In genomic region chr20:17510548-17510947, GRCh38 we compare ENCODE assay signal across 25 cellular contexts. TPM values are rescaled to one million over a fixed set of nuclear protein-coding genes. Genes with fewer than 3 reads are reported as not detected.
DNase-seq lines count a peak whose midpoint lies in the region; ATAC-seq and TF ChIP-seq lines count a peak whose summit lies in the region.
"Had no signal": no experiment of that assay in that cellular context is flagged by ENCODE, and none has a peak within 500 bp of the region (broad histone marks: within the 10 kb centered on the region; RNA-seq: fewer than 3 reads in every experiment).

No MANE protein-coding gene starts in this region.

- no peak for TF ChIP-seq POLR2A in sigmoid colon (IDR thresholded peaks at IDR 0.05)

- H3K4me1 Mint-ChIP-seq in T-helper 17 cell (peaks cover 27% of the 10 kb centered on the region), immature natural killer cell (peaks cover 55 to 69% of the 10 kb centered on the region in 2 donors)

- peaks cover 0 to 1% (median under 1%) of the 10 kb centered on the region in 4 donors for H3K4me1 ChIP-seq in sigmoid colon
- H3K4me1 ChIP-seq: A549, BE2C had no signal

- no peak overlapping the region for H3K4me3 ChIP-seq in sigmoid colon
- H3K4me3 ChIP-seq: A549, GM12878 had no signal

- H3K36me3 ChIP-seq in sigmoid colon: no peaks in the 10 kb centered on the region
- H3K36me3 ChIP-seq: BE2C had no signal

- ATAC-seq in T-helper 17 cell: no peak
- ATAC-seq in HG03565 (IDR thresholded peaks at IDR 0.05; ENCODE audit: unreplicated experiment): no peak
- ATAC-seq: A549, GM12878 had no signal

- H3K9me3 Mint-ChIP-seq in immature natural killer cell: no peaks in the 10 kb centered on the region
- H3K9me3 Mint-ChIP-seq: CD14-positive monocyte; CD4-positive, alpha-beta memory T cell; CD4-positive, CD25-positive, alpha-beta regulatory T cell; CD8-positive, alpha-beta memory T cell had no signal

- no peaks in the 10 kb centered on the region for H3K36me3 Mint-ChIP-seq in T-helper 17 cell (ENCODE audit: low read depth)
- no peaks in the 10 kb centered on the region for H3K36me3 Mint-ChIP-seq in immature natural killer cell
- H3K36me3 Mint-ChIP-seq: CD14-positive monocyte; CD4-positive, alpha-beta memory T cell; CD4-positive, CD25-positive, alpha-beta regulatory T cell; CD8-positive, alpha-beta memory T cell had no signal

- peak; percentile 34 for DNase-seq in activated effector memory CD4-positive, alpha-beta T cell treated with anti-CD3 and anti-CD28 coated beads, Interleukin-2, amount 50 U/mL, for 16 hours
- no peak for DNase-seq in activated effector memory CD4-positive, alpha-beta T cell treated with Interleukin-2 at 50 U/mL for 16 hours
- DNase-seq in T-helper 17 cell (no peak), immature natural killer cell (no peak), sigmoid colon (peak; percentile 10), NCI-H82 treated with DMSO at 0.1 percent for 48 hours (lab: John Stamatoyannopoulos, UW; ENCODE audit: unreplicated experiment) (no peak), HCEC 1CT (no peak)
- DNase-seq: BE2C; C1 segment of cervical spinal cord; CD4-positive, alpha-beta memory T cell; CD4-positive, CD25-positive, alpha-beta regulatory T cell; CD8-positive, alpha-beta memory T cell; COR-L47; DMS 273 treated with DMSO at 0.1 percent for 48 hours; DMS153; DMS53; DMS79; DND-41; EL; GDM1 had no signal

- no peaks in the 10 kb centered on the region for H3K27me3 ChIP-seq in sigmoid colon
- H3K27me3 ChIP-seq: BE2C had no signal

- H3K27me3 Mint-ChIP-seq in T-helper 17 cell (no peaks in the 10 kb centered on the region), immature natural killer cell (ENCODE audit: low read depth in 3 of 3) (peaks cover 0 to 10% (median 3%) of the 10 kb centered on the region in 3 donors)
- H3K27me3 Mint-ChIP-seq: CD4-positive, alpha-beta memory T cell; CD8-positive, alpha-beta memory T cell had no signal

- H3K4me3 Mint-ChIP-seq in T-helper 17 cell: no peak overlapping the region
- peak overlapping the region in 3 of 5 donors; percentile 13 to 78 (median 32) for H3K4me3 Mint-ChIP-seq in immature natural killer cell
- H3K4me3 Mint-ChIP-seq: CD14-positive monocyte had no signal

- H3K27ac Mint-ChIP-seq in T-helper 17 cell (peak overlapping the region; percentile 43), immature natural killer cell (no peak overlapping the region)
- H3K27ac Mint-ChIP-seq: CD14-positive monocyte had no signal

- TF ChIP-seq CTCF in sigmoid colon (IDR thresholded peaks at IDR 0.05): no peak

- H3K27ac ChIP-seq in sigmoid colon: no peak overlapping the region
- H3K27ac ChIP-seq: 22Rv1, A549 had no signal

- H3K9me3 ChIP-seq in T-helper 17 cell (ENCODE audit: control insufficient read depth, low read length, poor library complexity, severe bottlenecking) (no peaks in the 10 kb centered on the region), sigmoid colon (no peaks in the 10 kb centered on the region)
- H3K9me3 ChIP-seq: A549, BE2C had no signal

- intact Hi-C loops in sigmoid colon (cut with DNase I): no loop called here

- TF ChIP-seq EP300 in sigmoid colon (IDR thresholded peaks at IDR 0.05): no peak

- 59 to 86% methylated on average over 4 of the region's 4 CpGs for WGBS in sigmoid colon, 2 donors

RNA-seq across cellular contexts. Expression of gene BFSP1, which starts 20.6 kb away (rescaled TPM):
- total RNA-seq in T-helper 17 cell (1 to 10 TPM in 1 of 2 donors, under 1 TPM in 1; 0.21 to 1.0 TPM), sigmoid colon (1 to 10 TPM; 1.1 to 3.6 (median 1.5) TPM)
- polyA plus RNA-seq in immature natural killer cell (1 to 10 TPM; 4.8 to 6.6 (median 5.8) TPM), sigmoid colon (under 1 TPM in 2 of 3 donors, not detected in 1; 0.51 to 0.60 TPM)
- polyA plus RNA-seq: CD14-positive monocyte had no signal

RNA-seq across cellular contexts. Expression of gene DSTN, which starts 59.3 kb away (rescaled TPM):
- total RNA-seq in T-helper 17 cell: 10 to 100 TPM; 41.4 to 46.5 TPM
- 100 to 1,000 TPM; 157 to 226 (median 225) TPM for polyA plus RNA-seq in immature natural killer cell
- total RNA-seq in sigmoid colon: 1,000 to 10,000 TPM; 1,872 to 2,237 (median 1,948) TPM
- polyA plus RNA-seq in sigmoid colon: 100 to 1,000 TPM; 429 to 672 (median 586) TPM

Comparison
In these comparisons a context has a peak if more than half of its experiments do, and no peak if none do; other contexts are left out.
1. DNase-seq: peak in activated effector memory CD4-positive, alpha-beta T cell treated with anti-CD3 and anti-CD28 coated beads, Interleukin-2, amount 50 U/mL, for 16 hours (single experiment) and sigmoid colon (single experiment); none in activated effector memory CD4-positive, alpha-beta T cell treated with Interleukin-2 at 50 U/mL for 16 hours (single experiment), T-helper 17 cell (0 of 3), immature natural killer cell (0 of 3), NCI-H82 treated with DMSO at 0.1 percent for 48 hours (single experiment) and HCEC 1CT (single experiment).
2. RNA of gene DSTN, which starts 59.3 kb away (total RNA-seq): 1,872 to 2,237 TPM in sigmoid colon; 41.4 to 46.5 TPM in T-helper 17 cell; every median in the first group is over 10 times any median in the second.